ENCODE assay signal across 8 cellular contexts in the genomic region with DNA sequence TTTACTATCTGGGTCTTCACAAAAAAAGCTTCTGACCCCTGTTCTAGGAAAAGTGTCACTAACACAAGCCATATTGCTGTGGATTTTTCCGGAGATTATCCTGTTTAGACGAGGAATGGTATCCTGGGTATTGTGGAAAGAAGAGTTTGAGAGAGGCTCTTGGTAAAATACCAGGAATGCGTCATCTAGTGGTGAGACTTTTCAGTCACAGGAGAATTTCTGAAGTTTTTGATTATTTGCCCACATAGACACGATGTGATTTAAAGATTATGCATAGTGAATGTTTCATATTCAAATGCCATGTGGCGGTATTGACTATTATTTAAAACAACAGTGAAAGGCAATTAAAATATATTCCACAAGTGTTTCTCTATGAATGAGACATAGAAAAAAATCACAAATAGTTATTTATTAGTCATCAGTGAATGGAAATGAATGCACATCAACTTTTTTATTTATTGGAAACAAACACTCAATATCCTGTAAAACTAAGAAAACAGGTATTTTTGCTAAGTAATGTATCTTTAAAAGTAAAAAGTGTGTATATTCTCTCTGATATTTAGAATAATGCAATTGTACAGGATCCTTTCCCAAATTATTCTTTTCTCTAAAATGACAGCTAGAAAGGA. TPM values are rescaled to one million over a fixed set of nuclear protein-coding genes. Genes with fewer than 3 reads are reported as not detected.
A peak's percentile ranks its signal among the peaks of the same experiment; 100 is the strongest.
DNase-seq lines count a peak whose midpoint lies in the region; ATAC-seq and TF ChIP-seq lines count a peak whose summit lies in the region.

No MANE protein-coding gene starts in this region.

- H3K4me1 Mint-ChIP-seq in endothelial cell (ENCODE audit: unreplicated experiment) (peaks cover 33% of the 10 kb centered on the region), osteocyte (ENCODE audit: unreplicated experiment) (peaks cover 3% of the 10 kb centered on the region)

- H3K9me3 Mint-ChIP-seq in endothelial cell (ENCODE audit: unreplicated experiment) (no peaks in the 10 kb centered on the region), osteocyte (ENCODE audit: unreplicated experiment) (no peaks in the 10 kb centered on the region)

- no peak for ATAC-seq in GM21526 (IDR thresholded peaks at IDR 0.05; ENCODE audit: low FRiP score, unreplicated experiment)
- ATAC-seq in HG03095 (IDR thresholded peaks at IDR 0.05; ENCODE audit: unreplicated experiment) = no peak

- H3K36me3 Mint-ChIP-seq in endothelial cell (ENCODE audit: low read depth, unreplicated experiment) = no peaks in the 10 kb centered on the region
- no peaks in the 10 kb centered on the region for H3K36me3 Mint-ChIP-seq in osteocyte (ENCODE audit: unreplicated experiment)

- TF ChIP-seq CTCF in endothelial cell (IDR thresholded peaks at IDR 0.05; ENCODE audit: unreplicated experiment) (peak; percentile 50), osteocyte (IDR thresholded peaks at IDR 0.05) (peak; percentile 61)

- DNase-seq in ELR (ENCODE audit: low read depth) (peak; percentile 68), NCI-H226 (peak; percentile 19), endothelial cell (ENCODE audit: low spot score) (no peak), osteocyte (ENCODE audit: extremely low spot score, unreplicated experiment) (no peak)
- DNase-seq in activated CD4-positive, alpha-beta T cell treated with anti-CD3 and anti-CD28 coated beads, Interleukin-2, amount 50 U/mL, for 1 hour = no peak
- DNase-seq in activated CD8-positive, alpha-beta memory T cell treated with anti-CD3 and anti-CD28 coated beads, Interleukin-2, amount 50 U/mL, for 48 hours = no peak

- H3K4me3 Mint-ChIP-seq in endothelial cell (ENCODE audit: unreplicated experiment) = no peak overlapping the region
- H3K4me3 Mint-ChIP-seq in osteocyte (ENCODE audit: unreplicated experiment) = no peak overlapping the region

- H3K27me3 Mint-ChIP-seq in endothelial cell (ENCODE audit: unreplicated experiment) = no peaks in the 10 kb centered on the region
- peaks cover 54% of the 10 kb centered on the region for H3K27me3 Mint-ChIP-seq in osteocyte (ENCODE audit: unreplicated experiment)

- H3K27ac Mint-ChIP-seq in endothelial cell (ENCODE audit: unreplicated experiment) (no peak overlapping the region), osteocyte (ENCODE audit: unreplicated experiment) (no peak overlapping the region)

RNA-seq across cellular contexts. Expression of a gene that starts 7.8 kb away (rescaled TPM):
- total RNA-seq in endothelial cell (ENCODE audit: unreplicated experiment) (not detected), osteocyte (not detected in 2 replicates)

RNA-seq across cellular contexts. Expression of a gene that starts 9.6 kb away (rescaled TPM):
- total RNA-seq in endothelial cell (ENCODE audit: unreplicated experiment) (not detected), osteocyte (not detected in 2 replicates)

RNA-seq across cellular contexts. Expression of a gene that starts 19.9 kb away (rescaled TPM):
- total RNA-seq in endothelial cell (ENCODE audit: unreplicated experiment) (not detected), osteocyte (not detected in 2 replicates)

RNA-seq across cellular contexts. Expression of a gene that starts 30.5 kb away (rescaled TPM):
- total RNA-seq in endothelial cell (ENCODE audit: unreplicated experiment) (28.2 TPM), osteocyte (46.5 and 49.0 TPM in 2 replicates)

RNA-seq across cellular contexts. Expression of a gene that starts 36.8 kb away (rescaled TPM):
- total RNA-seq in endothelial cell (ENCODE audit: unreplicated experiment) = not detected
- not detected in 2 replicates for total RNA-seq in osteocyte

Comparison
In these comparisons a context has a peak if more than half of its experiments do, and no peak if none do; other contexts are left out.
1. DNase-seq: peak in ELR (single experiment) and NCI-H226 (single experiment); none in endothelial cell (single experiment), osteocyte (single experiment), activated CD4-positive, alpha-beta T cell treated with anti-CD3 and anti-CD28 coated beads, Interleukin-2, amount 50 U/mL, for 1 hour (single experiment) and activated CD8-positive, alpha-beta memory T cell treated with anti-CD3 and anti-CD28 coated beads, Interleukin-2, amount 50 U/mL, for 48 hours (single experiment).